ENCODE assay signal across 9 cellular contexts in the genomic region with DNA sequence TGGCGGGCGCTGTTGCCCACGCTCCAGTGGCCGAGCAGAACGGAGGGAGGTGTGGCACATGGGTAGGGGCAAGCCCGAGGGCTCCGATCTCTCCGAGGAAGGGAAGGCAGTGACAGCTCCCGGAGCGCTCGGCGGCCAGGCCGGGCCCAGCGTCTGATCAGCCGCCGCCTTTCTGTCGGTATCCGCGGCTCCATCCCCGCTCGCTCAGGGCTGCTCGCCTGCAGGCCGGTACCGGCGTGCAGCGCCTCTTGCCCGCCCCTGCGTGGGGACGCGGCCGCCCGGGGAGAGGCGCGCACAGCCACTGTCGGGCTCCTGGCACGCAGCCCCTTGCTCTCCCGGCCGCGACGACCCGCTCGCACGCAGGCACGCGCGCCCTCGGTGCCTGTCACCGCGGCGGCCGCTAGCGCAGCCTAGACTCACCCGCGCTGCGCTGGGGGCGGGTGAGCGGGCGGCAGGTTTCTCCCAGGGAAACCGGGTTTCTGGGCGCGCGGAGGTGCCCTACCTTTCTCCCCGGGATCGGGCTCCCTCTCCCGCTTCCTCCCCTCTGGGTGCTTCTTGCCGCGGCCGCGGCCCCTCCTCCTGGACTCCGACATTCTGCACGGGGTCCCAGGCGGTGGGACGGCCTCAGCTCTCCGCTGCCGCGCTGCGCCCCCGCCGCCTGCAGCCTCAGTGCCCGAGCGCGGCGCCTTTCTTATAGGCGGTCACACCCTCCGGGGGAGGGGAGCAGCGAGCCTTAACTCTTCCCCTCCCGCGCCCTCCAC.
A peak's percentile ranks its signal among the peaks of the same experiment; 100 is the strongest.
DNase-seq lines count a peak whose midpoint lies in the region; ATAC-seq, FAIRE-seq and TF ChIP-seq lines count a peak whose summit lies in the region.
"Had no signal": no experiment of that assay in that cellular context is flagged by ENCODE, and none has a peak within 500 bp of the region (broad histone marks: within the 10 kb centered on the region; RNA-seq: fewer than 3 reads in every experiment).

No MANE protein-coding gene starts in this region.

- H3K79me2 ChIP-seq in endothelial cell of umbilical vein (ENCODE audit: control insufficient read depth, insufficient read depth, low read length): no peaks in the 10 kb centered on the region

- intact Hi-C loops in endothelial cell of umbilical vein (cut with micrococcal nuclease): no loop called here
- intact Hi-C loops in uterus (cut with DNase I; ENCODE audit: low total_unique reads): no loop called here

- H3K9ac ChIP-seq in NT2/D1 (ENCODE audit: insufficient read length, low read depth) (peak overlapping the region; percentile 66), endothelial cell of umbilical vein (replicated peaks; ENCODE audit: extremely low read depth, insufficient read depth, low read length) (no peak overlapping the region), mucosa of rectum (ENCODE audit: low read depth in 1 of 2, low read length in 2 of 2) (no peak overlapping the region)

- H3K9me3 ChIP-seq in NT2/D1 (ENCODE audit: insufficient read depth, low read length): no peaks in the 10 kb centered on the region
- no peaks in the 10 kb centered on the region for H3K9me3 ChIP-seq in endothelial cell of umbilical vein (replicated peaks; ENCODE audit: control insufficient read depth, insufficient read depth, low read length)
- no peaks in the 10 kb centered on the region for H3K9me3 ChIP-seq in mucosa of rectum (ENCODE audit: control insufficient read depth in 2 of 2, low read length in 2 of 2)
- no peaks in the 10 kb centered on the region for H3K9me3 ChIP-seq in uterus

- H3K36me3 ChIP-seq in NT2/D1 (ENCODE audit: insufficient read depth, insufficient read length, low read length): no peaks in the 10 kb centered on the region
- no peaks in the 10 kb centered on the region for H3K36me3 ChIP-seq in endothelial cell of umbilical vein (ENCODE audit: control insufficient read depth in 2 of 2, extremely low read depth in 1 of 2, insufficient read depth in 2 of 2, low read length in 2 of 2)
- H3K36me3 ChIP-seq in mucosa of rectum (ENCODE audit: control insufficient read depth in 2 of 2, insufficient read depth in 2 of 2, low read length in 2 of 2): no peaks in the 10 kb centered on the region
- H3K36me3 ChIP-seq in uterus: no peaks in the 10 kb centered on the region

- no peak for FAIRE-seq in endothelial cell of umbilical vein (lab: Jason Lieb, UNC)

- H3K4me3 ChIP-seq in NT2/D1 (ENCODE audit: insufficient read length, low read depth) (peak overlapping the region; percentile 57), endothelial cell of umbilical vein (replicated peaks in 1 of 3; ENCODE audit: insufficient read depth in 1 of 3, low read depth in 1 of 3, low read length in 3 of 3) (no peak overlapping the region), mucosa of rectum (ENCODE audit: low read length in 2 of 2) (peak overlapping the region; percentile 14 to 41), uterus (peak overlapping the region; percentile 28 to 44)

- H3K27ac ChIP-seq in endothelial cell of umbilical vein (ENCODE audit: insufficient read depth, low read depth, low read length) (no peak overlapping the region), mucosa of rectum (ENCODE audit: low read depth in 2 of 2, low read length in 2 of 2) (no peak overlapping the region), uterus (no peak overlapping the region)
- H3K27ac ChIP-seq: 22Rv1 had no signal

- no peak for ATAC-seq in HG03039 (IDR thresholded peaks at IDR 0.05; ENCODE audit: unreplicated experiment)

- no peaks in the 10 kb centered on the region for H4K20me1 ChIP-seq in endothelial cell of umbilical vein (replicated peaks; ENCODE audit: control insufficient read depth, extremely low read depth, insufficient read depth, low read length)

- POLR2A ChIA-PET in endothelial cell of umbilical vein (lab: Charles Lee): no interaction called here

- H3K4me1 ChIP-seq in NT2/D1 (ENCODE audit: insufficient read depth, insufficient read length) (peaks cover 6% of the 10 kb centered on the region), endothelial cell of umbilical vein (ENCODE audit: control insufficient read depth, extremely low read depth, insufficient read depth, low read length) (no peaks in the 10 kb centered on the region), mucosa of rectum (ENCODE audit: control insufficient read depth in 2 of 2, insufficient read depth in 2 of 2, low read length in 2 of 2) (peaks cover 2 to 4% of the 10 kb centered on the region in 2 donors), uterus (peaks cover 0 to 15% of the 10 kb centered on the region in 2 donors)

- H3K9me1 ChIP-seq in endothelial cell of umbilical vein (replicated peaks; ENCODE audit: control insufficient read depth, extremely low read depth, insufficient read depth, low read length): no peaks in the 10 kb centered on the region

- CTCF ChIA-PET in endothelial cell of umbilical vein (lab: Charles Lee): no interaction called here

- H3K27me3 ChIP-seq in NT2/D1 (ENCODE audit: insufficient read depth, insufficient read length): peaks cover 50% of the 10 kb centered on the region
- peaks cover 64 to 70% of the 10 kb centered on the region in 2 experiments for H3K27me3 ChIP-seq in endothelial cell of umbilical vein (ENCODE audit: control insufficient read depth in 2 of 2, insufficient read depth in 2 of 2, low read length in 2 of 2)
- peaks cover 30 to 34% of the 10 kb centered on the region in 2 donors for H3K27me3 ChIP-seq in mucosa of rectum (ENCODE audit: control insufficient read depth in 2 of 2, insufficient read depth in 2 of 2, low read length in 2 of 2)
- peaks cover 0 to 11% of the 10 kb centered on the region in 2 donors for H3K27me3 ChIP-seq in uterus

- H3K4me2 ChIP-seq in endothelial cell of umbilical vein (ENCODE audit: insufficient read depth, low read length): peak overlapping the region; percentile 16

- no peak overlapping the region for H2AFZ ChIP-seq in endothelial cell of umbilical vein (ENCODE audit: low read depth, low read length)

- BruUV-seq in endothelial cell of umbilical vein (replicated peaks; lab: Mats Ljungman, UMichigan): no TSS peak

- TF ChIP-seq CTCF in endothelial cell of umbilical vein (IDR thresholded peaks at IDR 0.05; ENCODE audit: extremely low read depth in 1 of 2, insufficient read depth in 1 of 2, low read depth in 1 of 2, low read length in 2 of 2) (no peak), uterus (IDR thresholded peaks at IDR 0.05) (no peak)

- peak; percentile 82 for DNase-seq in DMS 273 (lab: John Stamatoyannopoulos, UW; ENCODE audit: unreplicated experiment)
- no peak for DNase-seq in DMS 273 treated with DMSO at 0.1 percent for 48 hours (lab: John Stamatoyannopoulos, UW)
- DNase-seq in NT2/D1 (ENCODE audit: low read depth, low spot score): no peak
- no peak for DNase-seq in endothelial cell of umbilical vein (ENCODE audit: low read depth, low spot score)
- no peak for DNase-seq in uterus
- DNase-seq in EL: no peak

- TF ChIP-seq POLR2A in endothelial cell of umbilical vein (IDR thresholded peaks at IDR 0.05; ENCODE audit: low read depth, low read length) (no peak), uterus (IDR thresholded peaks at IDR 0.05) (peak in 1 of 2 donors; percentile 45)

- dilution Hi-C loops in endothelial cell of umbilical vein (cut with MboI; ENCODE audit: extremely low pct_ligation_motif_present, low sequenced_read_pairs): no loop called here

TF ChIP-seq in endothelial cell of umbilical vein, 7 proteins besides CTCF, POLR2A, EP300 and RAD21:
- TF ChIP-seq, protein P1, sequence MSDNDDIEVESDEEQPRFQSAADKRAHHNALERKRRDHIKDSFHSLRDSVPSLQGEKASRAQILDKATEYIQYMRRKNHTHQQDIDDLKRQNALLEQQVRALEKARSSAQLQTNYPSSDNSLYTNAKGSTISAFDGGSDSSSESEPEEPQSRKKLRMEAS (IDR thresholded peaks at IDR 0.05; ENCODE audit: insufficient read depth, insufficient read length): no peak
- peak; percentile 99 for TF ChIP-seq EZH2 (IDR thresholded peaks at IDR 0.05; ENCODE audit: borderline replicate concordance, low read depth, low read length, severe bottlenecking)

Comparison
In these comparisons a context has a peak if more than half of its experiments do, and no peak if none do; other contexts are left out.
1. H3K4me3 ChIP-seq: peak in NT2/D1 (single experiment), mucosa of rectum (2 of 2) and uterus (2 of 2); none in endothelial cell of umbilical vein (0 of 3).